Comparison of ENCODE assay signal across 10 cellular contexts in genomic region chr6:106547961-106548453, GRCh38.
DNase-seq lines count a peak whose midpoint lies in the region; ATAC-seq, FAIRE-seq and TF ChIP-seq lines count a peak whose summit lies in the region.
"Had no signal": no experiment of that assay in that cellular context is flagged by ENCODE, and none has a peak within 500 bp of the region (broad histone marks: within the 10 kb centered on the region; RNA-seq: fewer than 3 reads in every experiment).

No MANE protein-coding gene starts in this region.

- no peak overlapping the region for H2AFZ ChIP-seq in PC-3 (ENCODE audit: low read length)

- no peaks in the 10 kb centered on the region for H3K27me3 ChIP-seq in PC-3 (ENCODE audit: low read length)
- H3K27me3 ChIP-seq in pancreas: no peaks in the 10 kb centered on the region
- H3K27me3 ChIP-seq in Peyer's patch: no peaks in the 10 kb centered on the region

- intact Hi-C loops in Calu3 (cut with micrococcal nuclease; ENCODE audit: unreplicated experiment): loop anchor here (2.0 kb wide), 1 partner anchor 33 kb away; no protein-coding TSS in a partner anchor
- intact Hi-C loops in PC-3 (cut with micrococcal nuclease): no loop called here
- intact Hi-C loops in pancreas (cut with DNase I): no loop called here

- ATAC-seq in PC-3 (peak; percentile 29), pancreas (peak in 3 of 4 donors; percentile 37 to 64 (median 39))

- H3K27ac Mint-ChIP-seq in Calu3 (ENCODE audit: unreplicated experiment) (peak overlapping the region; percentile 95), chondrocyte (ENCODE audit: unreplicated experiment) (peak overlapping the region; percentile 95)

- no peak for FAIRE-seq in pancreas (lab: Jason Lieb, UNC)
- FAIRE-seq: GM18507 had no signal

- H4K20me1 ChIP-seq in PC-3 (ENCODE audit: low read length): no peaks in the 10 kb centered on the region

- H3K36me3 Mint-ChIP-seq in Calu3 (ENCODE audit: insufficient read depth, unreplicated experiment): peaks cover 41% of the 10 kb centered on the region
- no peaks in the 10 kb centered on the region for H3K36me3 Mint-ChIP-seq in chondrocyte (ENCODE audit: low read depth)

- H3K27ac ChIP-seq in PC-3 (ENCODE audit: low read length) (peak overlapping the region; percentile 97), pancreas (peak overlapping the region in 1 of 4 donors; percentile 34), Peyer's patch (peak overlapping the region in 2 of 4 donors; percentile 53 to 58)

- H3F3A ChIP-seq in PC-3 (ENCODE audit: low read length, unreplicated experiment): peaks cover 11% of the 10 kb centered on the region

- H3K9me3 ChIP-seq in PC-3 (ENCODE audit: low read length) (no peaks in the 10 kb centered on the region), pancreas (no peaks in the 10 kb centered on the region), Peyer's patch (no peaks in the 10 kb centered on the region)

- BruUV-seq in Calu3 (replicated peaks; lab: Mats Ljungman, UMichigan) (no TSS peak), PC-3 (replicated peaks; lab: Mats Ljungman, UMichigan) (no TSS peak)

- H3K9me3 Mint-ChIP-seq in Calu3 (ENCODE audit: low read depth, unreplicated experiment): no peaks in the 10 kb centered on the region
- H3K9me3 Mint-ChIP-seq in chondrocyte (ENCODE audit: low read depth): no peaks in the 10 kb centered on the region

- H3K4me1 Mint-ChIP-seq in Calu3 (ENCODE audit: low read depth, unreplicated experiment) (peaks cover 34% of the 10 kb centered on the region), chondrocyte (ENCODE audit: low read depth) (peaks cover 27% of the 10 kb centered on the region)

- CTCF ChIA-PET in Calu3 (lab: Charles Lee): interaction anchor here (1.7 kb wide), 1 partner anchor 35 kb away, joined by 6 read pairs; no protein-coding TSS in a partner anchor
- CTCF ChIA-PET in PC-3 (lab: Charles Lee): no interaction called here

- peak overlapping the region; percentile 2; the same call in 1 of the 2 replicates for H3K9ac ChIP-seq in PC-3 (ENCODE audit: low read length)

- no peak overlapping the region; the same call in 1 of the 2 replicates for H3K4me3 ChIP-seq in PC-3 (ENCODE audit: low read length)
- no peak overlapping the region for H3K4me3 ChIP-seq in pancreas
- H3K4me3 ChIP-seq in Peyer's patch: no peak overlapping the region

- POLR2A ChIA-PET in PC-3 (lab: Charles Lee; ENCODE audit: unreplicated experiment): no interaction called here

- peak overlapping the region; percentile 74 for H3K4me2 ChIP-seq in PC-3 (ENCODE audit: low read length)

- H3K36me3 ChIP-seq in PC-3 (ENCODE audit: low read depth, low read length) (peaks cover 29% of the 10 kb centered on the region), pancreas (no peaks in the 10 kb centered on the region), Peyer's patch (peaks cover 0 to 31% (median 0%) of the 10 kb centered on the region in 3 donors)

- TF ChIP-seq CTCF in Calu3 (IDR thresholded peaks at IDR 0.05; ENCODE audit: unreplicated experiment) (no peak), PC-3 (conservative IDR thresholded peaks at IDR 0.05; ENCODE audit: low read depth, low read length) (no peak), chondrocyte (IDR thresholded peaks at IDR 0.05) (no peak), pancreas (IDR thresholded peaks at IDR 0.05) (no peak), Peyer's patch (IDR thresholded peaks at IDR 0.05) (no peak)

- 24 to 36% methylated on average over 5 of the region's 5 CpGs for WGBS in pancreas, 2 donors

- DNase-seq in Calu3 (peak; percentile 6), PC-3 (peak; percentile 69), chondrocyte (ENCODE audit: low spot score) (no peak), pancreas (no peak), NK-92 (lab: John Stamatoyannopoulos, UW; ENCODE audit: unreplicated experiment) (no peak), Peyer's patch (no peak), AG20443 (ENCODE audit: low spot score) (no peak), NCI-H187 (lab: John Stamatoyannopoulos, UW) (no peak)
- DNase-seq: NCI-H1694 treated with DMSO at 0.1 percent for 48 hours had no signal

- H3K4me3 Mint-ChIP-seq in Calu3 (ENCODE audit: low read depth, unreplicated experiment) (no peak overlapping the region), chondrocyte (ENCODE audit: unreplicated experiment) (peak overlapping the region; percentile 25)

- no peak for TF ChIP-seq POLR2A in Peyer's patch (IDR thresholded peaks at IDR 0.05)

- no peaks in the 10 kb centered on the region for H3K9me2 ChIP-seq in PC-3 (replicated peaks; ENCODE audit: low read length)

- no peaks in the 10 kb centered on the region for H3K27me3 Mint-ChIP-seq in Calu3 (ENCODE audit: unreplicated experiment)
- no peaks in the 10 kb centered on the region for H3K27me3 Mint-ChIP-seq in chondrocyte (ENCODE audit: low read depth)

- H3K4me1 ChIP-seq in PC-3 (ENCODE audit: insufficient read depth, low read length) (peaks cover 38% of the 10 kb centered on the region), pancreas (peaks cover 0 to 18% (median 0%) of the 10 kb centered on the region in 3 donors), Peyer's patch (peaks cover 0 to 11% (median 0%) of the 10 kb centered on the region in 4 donors)

- H3K79me2 ChIP-seq in PC-3 (ENCODE audit: low read length): no peaks in the 10 kb centered on the region

Comparison
In these comparisons a context has a peak if more than half of its experiments do, and no peak if none do; other contexts are left out.
1. DNase-seq: peak in Calu3 (single experiment) and PC-3 (single experiment); none in chondrocyte (single experiment), pancreas (0 of 6), NK-92 (single experiment), Peyer's patch (0 of 3), AG20443 (single experiment) and NCI-H187 (0 of 2).